In genomic region chr7:90213521-90213920, GRCh38 we compare ENCODE assay signal across 1 cellular context.
TF ChIP-seq lines count a peak whose summit lies in the region.

No MANE protein-coding gene starts in this region.

TF ChIP-seq in HCT116, 20 proteins besides CTCF, POLR2A, EP300 and RAD21 (continued from another document):
- no peak for TF ChIP-seq ZBTB33 (IDR thresholded peaks at IDR 0.05; ENCODE audit: extremely low read depth, insufficient replicate concordance, low read length)
